In the genomic region with DNA sequence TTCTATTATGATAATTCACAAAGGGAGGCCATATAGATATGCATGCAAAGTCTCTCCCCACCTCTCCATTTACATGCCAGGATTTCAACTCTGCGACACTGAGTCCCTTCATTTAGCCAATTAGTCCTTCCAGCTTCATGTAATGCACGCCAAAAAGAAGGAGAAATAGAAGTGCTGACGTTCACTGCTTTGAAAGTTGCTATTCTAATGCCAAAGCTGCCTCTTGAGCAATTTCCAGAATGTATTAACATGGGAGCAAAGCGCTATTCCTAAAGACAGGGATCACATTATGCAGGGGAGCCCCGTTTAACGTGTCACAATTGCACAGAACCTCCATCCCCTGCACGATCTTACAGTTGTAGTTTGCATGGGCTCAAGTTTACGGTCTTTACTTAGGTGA, we compare ENCODE assay signal across 18 cellular contexts.
DNase-seq lines count a peak whose midpoint lies in the region; ATAC-seq and TF ChIP-seq lines count a peak whose summit lies in the region.
"Had no signal": no experiment of that assay in that cellular context is flagged by ENCODE, and none has a peak within 500 bp of the region (broad histone marks: within the 10 kb centered on the region; RNA-seq: fewer than 3 reads in every experiment).

No MANE protein-coding gene starts in this region.

- H3F3A ChIP-seq in GM23338 (replicated peaks; ENCODE audit: low read depth) = no peaks in the 10 kb centered on the region

- no peaks in the 10 kb centered on the region for H4K20me1 ChIP-seq in GM23338 (replicated peaks; ENCODE audit: insufficient read depth)

- H3K4me2 ChIP-seq in GM23338 = no peak overlapping the region
- H3K4me2 ChIP-seq: BLaER1 had no signal

- H3K4me1 Mint-ChIP-seq in GM23338 = peaks cover 29% of the 10 kb centered on the region
- H3K4me1 Mint-ChIP-seq in mesothelial cell of epicardium = no peaks in the 10 kb centered on the region

- H3K27me3 Mint-ChIP-seq in GM23338 (ENCODE audit: insufficient read depth, low read depth, poor library complexity) = no peaks in the 10 kb centered on the region
- H3K27me3 Mint-ChIP-seq in mesothelial cell of epicardium (ENCODE audit: low read depth) = peaks cover 15% of the 10 kb centered on the region
- H3K27me3 Mint-ChIP-seq: CD4-positive, alpha-beta memory T cell had no signal

- H3K4me3 ChIP-seq in GM23338 = no peak overlapping the region
- H3K4me3 ChIP-seq: BLaER1, GM12878, HAP-1 had no signal

- H3K4me3 Mint-ChIP-seq in GM23338 (no peak overlapping the region), mesothelial cell of epicardium (no peak overlapping the region)
- H3K4me3 Mint-ChIP-seq: CD14-positive monocyte; CD4-positive, alpha-beta memory T cell had no signal

- H3K27ac Mint-ChIP-seq in GM23338 = no peak overlapping the region
- H3K27ac Mint-ChIP-seq in mesothelial cell of epicardium = no peak overlapping the region
- H3K27ac Mint-ChIP-seq: CD14-positive monocyte; CD4-positive, alpha-beta memory T cell had no signal

- H3K36me3 Mint-ChIP-seq in GM23338 (ENCODE audit: low read depth) (peaks cover 4% of the 10 kb centered on the region; the same call in 1 of the 3 replicates), mesothelial cell of epicardium (no peaks in the 10 kb centered on the region)
- H3K36me3 Mint-ChIP-seq: CD14-positive monocyte; CD4-positive, alpha-beta memory T cell had no signal

- H3K4me1 ChIP-seq in GM23338 (ENCODE audit: insufficient read depth) = peaks cover 20% of the 10 kb centered on the region
- H3K4me1 ChIP-seq: BLaER1 had no signal

- DNase-seq in GM23338 (ENCODE audit: low spot score) (no peak), left lobe of liver (ENCODE audit: low spot score) (no peak), putamen (ENCODE audit: low spot score) (peak; percentile 63), mesothelial cell of epicardium (ENCODE audit: low spot score in 2 of 2, unreplicated experiment in 2 of 2) (no peak), NCI-H1105 treated with DMSO at 0.1 percent for 48 hours (lab: John Stamatoyannopoulos, UW) (no peak), superior temporal gyrus (ENCODE audit: extremely low spot score) (no peak)
- DNase-seq: 8988T; Calu3; CD4-positive, alpha-beta memory T cell; DMS53; DND-41; EL had no signal

- no peak for TF ChIP-seq CTCF in GM23338 (conservative IDR thresholded peaks at IDR 0.05; ENCODE audit: low read depth in 2 of 2)
- TF ChIP-seq CTCF in mesothelial cell of epicardium (IDR thresholded peaks at IDR 0.05; ENCODE audit: unreplicated experiment) = no peak

- no peak for ATAC-seq in GM23338
- ATAC-seq in left lobe of liver = peak; percentile 27
- ATAC-seq: GM12878, HepG2 had no signal

- no peak overlapping the region for H3K27ac ChIP-seq in GM23338 (ENCODE audit: low read depth)
- peak overlapping the region; percentile 22 for H3K27ac ChIP-seq in cingulate gyrus (ENCODE audit: low read depth, low read length)
- H3K27ac ChIP-seq: BLaER1 had no signal

- H3K79me2 ChIP-seq in GM23338 (replicated peaks; ENCODE audit: insufficient read depth) = no peaks in the 10 kb centered on the region

- no peaks in the 10 kb centered on the region for H3K27me3 ChIP-seq in GM23338 (ENCODE audit: insufficient read depth)
- H3K27me3 ChIP-seq: BLaER1 had no signal

- peaks cover 9% of the 10 kb centered on the region; the same call in 2 of the 3 replicates for H3K9me3 Mint-ChIP-seq in GM23338
- no peaks in the 10 kb centered on the region for H3K9me3 Mint-ChIP-seq in mesothelial cell of epicardium
- H3K9me3 Mint-ChIP-seq: CD4-positive, alpha-beta memory T cell had no signal

- H3K36me3 ChIP-seq in GM23338 (ENCODE audit: insufficient read depth) = no peaks in the 10 kb centered on the region
- H3K36me3 ChIP-seq: BLaER1, HAP-1 had no signal

- peak overlapping the region; percentile 67 for H2AFZ ChIP-seq in GM23338

- H3K9me2 ChIP-seq in GM23338 (ENCODE audit: insufficient read depth) = no peaks in the 10 kb centered on the region

TF ChIP-seq in GM23338, 12 proteins besides CTCF, POLR2A, EP300 and RAD21 (continues in another document):
- TF ChIP-seq JUNB (IDR thresholded peaks at IDR 0.05; ENCODE audit: unreplicated experiment) = no peak
- no peak for TF ChIP-seq CREB1 (CRISPR knock-in tag; IDR thresholded peaks at IDR 0.05; ENCODE audit: low read depth)
- no peak for TF ChIP-seq ZNF462 (CRISPR knock-in tag; IDR thresholded peaks at IDR 0.05)
- TF ChIP-seq EZH2 (IDR thresholded peaks at IDR 0.05; ENCODE audit: low read depth, unreplicated experiment) = no peak
- TF ChIP-seq REST (IDR thresholded peaks at IDR 0.05; ENCODE audit: unreplicated experiment) = no peak
- TF ChIP-seq NANOG (IDR thresholded peaks at IDR 0.05; ENCODE audit: borderline replicate concordance) = no peak
